2 cellular contexts compared by ENCODE assay signal in the genomic region with DNA sequence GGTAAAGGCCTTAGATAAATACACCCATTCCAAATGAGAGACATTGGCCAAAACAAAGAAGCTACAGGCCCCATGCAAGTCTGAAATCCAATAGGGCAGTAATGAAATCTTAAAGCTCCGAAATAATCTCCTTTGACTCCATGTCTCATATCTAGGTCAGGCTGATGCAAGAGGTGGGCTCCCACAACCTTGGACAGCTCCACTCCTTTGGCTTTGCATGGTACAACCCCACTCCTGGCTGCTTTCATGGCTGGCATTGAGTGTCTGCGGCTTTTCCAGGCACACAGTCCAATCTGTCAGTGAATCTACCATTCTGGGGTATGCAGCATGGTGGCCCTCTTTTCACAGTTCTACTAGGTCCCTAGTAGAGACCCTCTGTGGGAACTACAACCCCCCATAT.
A peak's percentile ranks its signal among the peaks of the same experiment; 100 is the strongest.
TF ChIP-seq lines count a peak whose summit lies in the region.

No MANE protein-coding gene starts in this region.

TF ChIP-seq in GM23338, 12 proteins besides CTCF, POLR2A, EP300 and RAD21 (continued from another document):
- TF ChIP-seq ETS1 (IDR thresholded peaks at IDR 0.05): no peak
- TF ChIP-seq, protein P1, sequence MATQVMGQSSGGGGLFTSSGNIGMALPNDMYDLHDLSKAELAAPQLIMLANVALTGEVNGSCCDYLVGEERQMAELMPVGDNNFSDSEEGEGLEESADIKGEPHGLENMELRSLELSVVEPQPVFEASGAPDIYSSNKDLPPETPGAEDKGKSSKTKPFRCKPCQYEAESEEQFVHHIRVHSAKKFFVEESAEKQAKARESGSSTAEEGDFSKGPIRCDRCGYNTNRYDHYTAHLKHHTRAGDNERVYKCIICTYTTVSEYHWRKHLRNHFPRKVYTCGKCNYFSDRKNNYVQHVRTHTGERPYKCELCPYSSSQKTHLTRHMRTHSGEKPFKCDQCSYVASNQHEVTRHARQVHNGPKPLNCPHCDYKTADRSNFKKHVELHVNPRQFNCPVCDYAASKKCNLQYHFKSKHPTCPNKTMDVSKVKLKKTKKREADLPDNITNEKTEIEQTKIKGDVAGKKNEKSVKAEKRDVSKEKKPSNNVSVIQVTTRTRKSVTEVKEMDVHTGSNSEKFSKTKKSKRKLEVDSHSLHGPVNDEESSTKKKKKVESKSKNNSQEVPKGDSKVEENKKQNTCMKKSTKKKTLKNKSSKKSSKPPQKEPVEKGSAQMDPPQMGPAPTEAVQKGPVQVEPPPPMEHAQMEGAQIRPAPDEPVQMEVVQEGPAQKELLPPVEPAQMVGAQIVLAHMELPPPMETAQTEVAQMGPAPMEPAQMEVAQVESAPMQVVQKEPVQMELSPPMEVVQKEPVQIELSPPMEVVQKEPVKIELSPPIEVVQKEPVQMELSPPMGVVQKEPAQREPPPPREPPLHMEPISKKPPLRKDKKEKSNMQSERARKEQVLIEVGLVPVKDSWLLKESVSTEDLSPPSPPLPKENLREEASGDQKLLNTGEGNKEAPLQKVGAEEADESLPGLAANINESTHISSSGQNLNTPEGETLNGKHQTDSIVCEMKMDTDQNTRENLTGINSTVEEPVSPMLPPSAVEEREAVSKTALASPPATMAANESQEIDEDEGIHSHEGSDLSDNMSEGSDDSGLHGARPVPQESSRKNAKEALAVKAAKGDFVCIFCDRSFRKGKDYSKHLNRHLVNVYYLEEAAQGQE (IDR thresholded peaks at IDR 0.05; ENCODE audit: unreplicated experiment): peak; percentile 37

TF ChIP-seq in IMR-90, 13 proteins besides CTCF, POLR2A, EP300 and RAD21 (continued from another document):
- TF ChIP-seq, protein P2, sequence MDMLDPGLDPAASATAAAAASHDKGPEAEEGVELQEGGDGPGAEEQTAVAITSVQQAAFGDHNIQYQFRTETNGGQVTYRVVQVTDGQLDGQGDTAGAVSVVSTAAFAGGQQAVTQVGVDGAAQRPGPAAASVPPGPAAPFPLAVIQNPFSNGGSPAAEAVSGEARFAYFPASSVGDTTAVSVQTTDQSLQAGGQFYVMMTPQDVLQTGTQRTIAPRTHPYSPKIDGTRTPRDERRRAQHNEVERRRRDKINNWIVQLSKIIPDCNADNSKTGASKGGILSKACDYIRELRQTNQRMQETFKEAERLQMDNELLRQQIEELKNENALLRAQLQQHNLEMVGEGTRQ (IDR thresholded peaks at IDR 0.05; ENCODE audit: low read depth, low read length): no peak
- TF ChIP-seq ELK1 (IDR thresholded peaks at IDR 0.05; ENCODE audit: borderline replicate concordance, low read depth, low read length) (no peak), SMC3 (IDR thresholded peaks at IDR 0.05; ENCODE audit: low read depth, low read length) (no peak), BHLHE40 (IDR thresholded peaks at IDR 0.05; ENCODE audit: low read depth, low read length) (no peak), MAFK (IDR thresholded peaks at IDR 0.05; ENCODE audit: low read depth, low read length) (no peak)
